Comparison of ENCODE assay signal across 3 cellular contexts in the genomic region with DNA sequence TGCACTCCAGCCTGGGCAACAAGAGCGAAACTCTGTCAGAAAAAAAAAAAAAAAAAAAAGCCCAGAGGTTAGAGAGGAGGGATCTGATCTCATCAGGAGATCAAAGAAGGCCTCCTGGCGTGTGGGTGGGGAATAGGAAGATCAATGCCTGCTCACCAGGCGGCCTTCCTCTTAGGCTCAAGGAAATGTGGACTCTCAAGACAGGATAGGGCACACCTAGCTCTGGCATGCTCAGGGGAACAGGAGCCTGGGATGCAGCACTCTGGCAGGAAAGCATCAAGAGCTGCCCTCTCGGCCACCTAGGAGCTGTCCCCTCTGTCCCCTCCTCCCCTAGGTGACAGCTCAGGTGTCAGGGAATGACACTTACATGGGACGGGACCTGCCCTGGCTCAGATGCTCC. TPM values are rescaled to one million over a fixed set of nuclear protein-coding genes. Genes with fewer than 3 reads are reported as not detected.
"Had no signal": no experiment of that assay in that cellular context is flagged by ENCODE, and none has a peak within 500 bp of the region (broad histone marks: within the 10 kb centered on the region; RNA-seq: fewer than 3 reads in every experiment).

No MANE protein-coding gene starts in this region.

RNA-seq across cellular contexts. Expression of a gene that starts 22.9 kb away (rescaled TPM):
- total RNA-seq: OCI-LY7, SJSA1, SK-MEL-5 had no signal
